Comparison of ENCODE assay signal across 21 cellular contexts in the genomic region with DNA sequence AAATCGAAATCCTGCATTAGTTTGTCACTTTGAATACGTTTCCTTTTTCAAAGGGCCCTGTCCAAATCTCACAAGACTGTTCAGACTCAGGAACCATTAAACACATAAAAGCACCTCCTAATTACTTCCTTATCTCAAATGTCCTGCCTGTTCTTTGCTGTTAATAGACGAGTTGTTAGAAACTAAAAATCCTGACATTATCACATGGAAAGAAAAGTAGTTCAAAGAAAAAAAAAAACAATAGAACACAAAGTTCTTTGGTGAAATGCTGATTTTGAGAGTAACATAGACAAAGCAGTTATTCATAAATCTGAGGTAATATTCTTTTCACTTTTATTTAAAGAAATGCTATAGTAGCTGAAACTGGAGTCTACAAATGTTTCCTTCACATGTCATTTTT.
"Had no signal": no experiment of that assay in that cellular context is flagged by ENCODE, and none has a peak within 500 bp of the region (broad histone marks: within the 10 kb centered on the region; RNA-seq: fewer than 3 reads in every experiment).

No MANE protein-coding gene starts in this region.

- H3K27ac Mint-ChIP-seq: endodermal cell; memory B cell; natural killer cell treated with Interleukin-12 subunit alpha and Interleukin-12 subunit beta and Interleukin-15 and Interleukin-18, amount 100 ng/mL, for 72 hours had no signal

- FAIRE-seq: endothelial cell of umbilical vein, kidney had no signal

- H3K27me3 Mint-ChIP-seq: memory B cell had no signal

- DNase-seq: effector CD4-positive, alpha-beta T cell; endodermal cell; erythroblast; foreskin keratinocyte; kidney; left cardiac atrium; left ventricle myocardium inferior; lower lobe of right lung; midbrain; psoas muscle; retina; right lobe of liver; spleen; stimulated activated CD4-positive, alpha-beta T cell treated with anti-CD3 and anti-CD28 coated beads, Interleukin-15, amount 100 ng/mL, for 24 hours; stimulated activated CD4-positive, alpha-beta T cell treated with anti-CD3 and anti-CD28 coated beads, Interleukin-1b, Interleukin-23, amount 100 ng/mL, for 48 hours; stimulated activated CD4-positive, alpha-beta T cell treated with anti-CD3 and anti-CD28 coated beads, Interleukin-4, amount 100 ng/mL, for 4 hours; stimulated activated naive CD4-positive, alpha-beta T cell; trophoblast cell had no signal

- H3K36me3 Mint-ChIP-seq: memory B cell; natural killer cell treated with Interleukin-12 subunit alpha and Interleukin-12 subunit beta and Interleukin-15 and Interleukin-18, amount 100 ng/mL, for 72 hours had no signal

- H3K4me3 Mint-ChIP-seq: endodermal cell; memory B cell; natural killer cell treated with Interleukin-12 subunit alpha and Interleukin-12 subunit beta and Interleukin-15 and Interleukin-18, amount 100 ng/mL, for 72 hours had no signal

- H3K4me1 Mint-ChIP-seq: endodermal cell, memory B cell had no signal

- H3K9me3 Mint-ChIP-seq: endodermal cell; memory B cell; natural killer cell treated with Interleukin-12 subunit alpha and Interleukin-12 subunit beta and Interleukin-15 and Interleukin-18, amount 100 ng/mL, for 72 hours had no signal
